ENCODE assay signal across 1 cellular context in genomic region chr12:127654383-127654985, GRCh38.
TF ChIP-seq lines count a peak whose summit lies in the region.

No MANE protein-coding gene starts in this region.

TF ChIP-seq in HepG2, 621 proteins besides CTCF, POLR2A, EP300 and RAD21 (continued from another document):
- TF ChIP-seq RFXANK (CRISPR knock-in tag; IDR thresholded peaks at IDR 0.05) (no peak), RARG (CRISPR knock-in tag; IDR thresholded peaks at IDR 0.05; ENCODE audit: low read depth) (no peak), SOX6 (IDR thresholded peaks at IDR 0.05) (no peak), SOX6 (CRISPR knock-in tag; IDR thresholded peaks at IDR 0.05) (no peak), SYNCRIP (IDR thresholded peaks at IDR 0.05; ENCODE audit: insufficient read depth, low read depth, low read length) (no peak), HNF1A (IDR thresholded peaks at IDR 0.05; ENCODE audit: low read depth) (no peak), HNF1A (CRISPR knock-in tag; IDR thresholded peaks at IDR 0.05; ENCODE audit: borderline replicate concordance) (no peak), MXI1 (IDR thresholded peaks at IDR 0.05; ENCODE audit: borderline replicate concordance, low read depth, low read length) (no peak), NRL (CRISPR knock-in tag; IDR thresholded peaks at IDR 0.05; ENCODE audit: borderline replicate concordance) (no peak), NCOA5 (CRISPR knock-in tag; IDR thresholded peaks at IDR 0.05) (no peak)
